ENCODE assay signal across 16 cellular contexts in the genomic region with DNA sequence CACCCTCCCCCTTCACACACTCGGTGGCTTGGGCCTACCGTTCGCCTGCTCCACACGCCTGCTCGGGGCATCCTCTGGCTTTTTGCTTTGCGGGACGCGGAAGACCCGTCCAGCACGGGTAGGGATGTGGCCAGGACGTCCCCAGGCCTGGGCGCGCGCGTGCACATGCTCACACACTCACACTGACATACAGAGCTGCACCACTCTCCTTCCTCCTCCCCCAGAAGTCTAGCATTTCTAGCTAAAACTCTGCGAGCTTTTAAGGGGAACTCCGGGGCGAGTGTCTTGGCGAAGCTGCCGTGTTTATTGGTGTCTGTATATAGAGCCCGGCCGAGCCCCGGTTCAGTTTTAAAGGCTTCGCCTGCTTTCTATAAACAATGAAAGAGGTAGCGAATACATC. TPM values are rescaled to one million over a fixed set of nuclear protein-coding genes. Genes with fewer than 3 reads are reported as not detected.
DNase-seq lines count a peak whose midpoint lies in the region; ATAC-seq, FAIRE-seq and TF ChIP-seq lines count a peak whose summit lies in the region.
"Had no signal": no experiment of that assay in that cellular context is flagged by ENCODE, and none has a peak within 500 bp of the region (broad histone marks: within the 10 kb centered on the region; RNA-seq: fewer than 3 reads in every experiment).

No MANE protein-coding gene starts in this region.

- H3K4me1 ChIP-seq in HUES6 (ENCODE audit: control insufficient read depth, insufficient read depth, low read length) (peaks cover 52% of the 10 kb centered on the region), mucosa of descending colon (ENCODE audit: low read depth) (no peaks in the 10 kb centered on the region)

- H3K36me3 ChIP-seq in HUES6 (ENCODE audit: control insufficient read depth, insufficient read depth, low read length) (no peaks in the 10 kb centered on the region), mucosa of descending colon (ENCODE audit: low read depth) (no peaks in the 10 kb centered on the region)
- H3K36me3 ChIP-seq: MG63 had no signal

- intact Hi-C loops in Right ventricle myocardium inferior (cut with DNase I) (loop anchor here (5.0 kb wide), 1 partner anchor 44 kb away; no protein-coding TSS in a partner anchor), mucosa of descending colon (cut with DNase I, micrococcal nuclease) (no loop called here)

- no peak for TF ChIP-seq CTCF in mucosa of descending colon (IDR thresholded peaks at IDR 0.05)

- no peaks in the 10 kb centered on the region for H3K36me3 Mint-ChIP-seq in activated T-cell treated with anti-CD3 and anti-CD28 coated beads, Interleukin-2, amount 50 U/mL, for 4 hours (ENCODE audit: insufficient read depth)

- no peak overlapping the region for H3K4me3 Mint-ChIP-seq in activated T-cell treated with anti-CD3 and anti-CD28 coated beads, Interleukin-2, amount 50 U/mL, for 4 hours
- H3K4me3 Mint-ChIP-seq: nephron progenitor cell had no signal

- ATAC-seq in Right ventricle myocardium inferior: peak; percentile 47
- peak; percentile 9 for ATAC-seq in mucosa of descending colon
- no peak for ATAC-seq in activated T-cell treated with anti-CD3 and anti-CD28 coated beads, Interleukin-2, amount 50 U/mL, for 4 hours
- ATAC-seq: left colon had no signal

- peak overlapping the region; percentile 25; the same call in 1 of the 2 replicates for H3K4me3 ChIP-seq in HUES6 (ENCODE audit: low read depth, low read length)
- H3K4me3 ChIP-seq in mucosa of descending colon: no peak overlapping the region
- H3K4me3 ChIP-seq: MG63 had no signal

- H3K27ac ChIP-seq in HUES6 (ENCODE audit: low read depth, low read length): no peak overlapping the region

- H3K4me1 Mint-ChIP-seq in activated T-cell treated with anti-CD3 and anti-CD28 coated beads, Interleukin-2, amount 50 U/mL, for 4 hours (ENCODE audit: low read depth): no peaks in the 10 kb centered on the region

- peaks cover 100% of the 10 kb centered on the region for H3K27me3 ChIP-seq in HUES6 (ENCODE audit: control insufficient read depth, insufficient read depth, low read length)

- FAIRE-seq in frontal cortex (lab: Jason Lieb, UNC): no peak

- no peaks in the 10 kb centered on the region for H3K9me3 Mint-ChIP-seq in activated T-cell treated with anti-CD3 and anti-CD28 coated beads, Interleukin-2, amount 50 U/mL, for 4 hours

- DNase-seq in AG08396 (ENCODE audit: low spot score) (peak; percentile 64), Right ventricle myocardium inferior (ENCODE audit: missing footprints) (peak; percentile 74), mucosa of descending colon (peak in 1 of 3 donors; percentile 4), frontal cortex (ENCODE audit: low spot score in 2 of 2) (no peak), 8988T (no peak), NCI-H524 (lab: John Stamatoyannopoulos, UW) (no peak)
- DNase-seq in activated T-cell treated with anti-CD3 and anti-CD28 coated beads, Interleukin-2, amount 50 U/mL, for 4 hours: no peak
- DNase-seq: activated gamma-delta T cell, Calu3, left colon, MG63, NCI-H2081 treated with DMSO at 0.1 percent for 48 hours, NCI-H82, nephron progenitor cell, T1000 had no signal

- H3K9ac ChIP-seq in HUES6 (ENCODE audit: low read length): no peak overlapping the region

- H3K27me3 Mint-ChIP-seq in activated T-cell treated with anti-CD3 and anti-CD28 coated beads, Interleukin-2, amount 50 U/mL, for 4 hours (ENCODE audit: low read depth): peaks cover 89% of the 10 kb centered on the region

- H3K9me3 ChIP-seq in HUES6 (ENCODE audit: control insufficient read depth, insufficient read depth, low read depth, low read length): no peaks in the 10 kb centered on the region
- H3K9me3 ChIP-seq in mucosa of descending colon: no peaks in the 10 kb centered on the region
- H3K9me3 ChIP-seq: MG63 had no signal

RNA-seq across cellular contexts. Expression of a gene that starts 5.0 kb away (rescaled TPM):
- total RNA-seq in Right ventricle myocardium inferior (55.8 TPM), mucosa of descending colon (not detected), frontal cortex (not detected)
- total RNA-seq in activated T-cell treated with anti-CD3 and anti-CD28 coated beads, Interleukin-2, amount 50 U/mL, for 4 hours: not detected
- total RNA-seq: Calu3, left colon had no signal

Comparison
In these comparisons a context has a peak if more than half of its experiments do, and no peak if none do; other contexts are left out.
1. DNase-seq: peak in AG08396 (single experiment) and Right ventricle myocardium inferior (single experiment); none in frontal cortex (0 of 2), activated T-cell treated with anti-CD3 and anti-CD28 coated beads, Interleukin-2, amount 50 U/mL, for 4 hours (single experiment), 8988T (single experiment) and NCI-H524 (0 of 2).
2. ATAC-seq: peak in Right ventricle myocardium inferior (single experiment) and mucosa of descending colon (single experiment); none in activated T-cell treated with anti-CD3 and anti-CD28 coated beads, Interleukin-2, amount 50 U/mL, for 4 hours (0 of 2).
3. RNA of a gene that starts 5.0 kb away (total RNA-seq): 55.8 TPM in Right ventricle myocardium inferior (single experiment); not detected in mucosa of descending colon, not detected in frontal cortex (single experiment) and not detected in activated T-cell treated with anti-CD3 and anti-CD28 coated beads, Interleukin-2, amount 50 U/mL, for 4 hours; every median in the first group is over 10 times any median in the second.